ENCODE assay signal across 1 cellular context in the genomic region with DNA sequence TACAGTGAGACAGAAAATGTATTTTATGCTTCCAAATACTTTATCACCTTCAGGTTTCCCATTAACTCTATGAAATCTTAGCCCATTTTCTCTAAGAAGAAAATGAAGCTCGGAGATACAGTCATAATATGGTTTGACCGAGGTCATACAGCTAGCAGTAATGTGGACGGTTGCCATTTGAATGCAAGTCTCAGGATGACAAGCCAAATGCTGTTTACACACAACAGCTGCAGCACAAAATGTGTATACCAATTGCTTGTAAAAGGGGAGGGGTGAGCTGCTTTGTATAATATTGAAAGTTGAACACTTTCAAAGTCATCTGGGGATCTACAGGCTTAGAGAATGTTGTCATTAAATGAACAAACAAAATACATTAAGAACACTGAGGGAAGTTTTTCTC.
TF ChIP-seq lines count a peak whose summit lies in the region.

No MANE protein-coding gene starts in this region.

TF ChIP-seq in HepG2, 621 proteins besides CTCF, POLR2A, EP300 and RAD21 (continued from another document):
- TF ChIP-seq, protein P1, sequence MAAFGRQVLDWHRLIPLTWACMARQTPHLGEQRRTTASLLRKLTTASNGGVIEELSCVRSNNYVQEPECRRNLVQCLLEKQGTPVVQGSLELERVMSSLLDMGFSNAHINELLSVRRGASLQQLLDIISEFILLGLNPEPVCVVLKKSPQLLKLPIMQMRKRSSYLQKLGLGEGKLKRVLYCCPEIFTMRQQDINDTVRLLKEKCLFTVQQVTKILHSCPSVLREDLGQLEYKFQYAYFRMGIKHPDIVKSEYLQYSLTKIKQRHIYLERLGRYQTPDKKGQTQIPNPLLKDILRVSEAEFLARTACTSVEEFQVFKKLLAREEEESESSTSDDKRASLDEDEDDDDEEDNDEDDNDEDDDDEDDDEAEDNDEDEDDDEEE (CRISPR knock-in tag; IDR thresholded peaks at IDR 0.05): no peak
